27 cellular contexts compared by ENCODE assay signal in genomic region chr7:80991654-80992053, GRCh38.
"Had no signal": no experiment of that assay in that cellular context is flagged by ENCODE, and none has a peak within 500 bp of the region (broad histone marks: within the 10 kb centered on the region; RNA-seq: fewer than 3 reads in every experiment).

No MANE protein-coding gene starts in this region.

- ATAC-seq: esophagus mucosa; foreskin keratinocyte; gastroesophageal sphincter; heart left ventricle; left cardiac atrium; naive thymus-derived CD4-positive, alpha-beta T cell; right cardiac atrium; stimulated activated effector memory CD8-positive, alpha-beta T cell treated with anti-CD3 and anti-CD28 coated beads, Interleukin-12 subunit alpha, Interleukin-12 subunit beta, amount 100 ng/mL, for 72 hours had no signal

- DNase-seq: dorsolateral prefrontal cortex; effector CD4-positive, alpha-beta T cell; foreskin keratinocyte; heart left ventricle; kidney; left cardiac atrium; left ventricle myocardium inferior; mesendoderm; midbrain; naive thymus-derived CD4-positive, alpha-beta T cell; right cardiac atrium; small intestine; stimulated activated CD4-positive, alpha-beta T cell treated with anti-CD3 and anti-CD28 coated beads, Interleukin-12 subunit alpha, Interleukin-12 subunit beta, amount 100 ng/mL, for 4 hours; stimulated activated CD4-positive, alpha-beta T cell treated with anti-CD3 and anti-CD28 coated beads, Interleukin-2, amount 100 ng/mL, for 24 hours; stimulated activated CD4-positive, alpha-beta T cell treated with anti-CD3 and anti-CD28 coated beads, Interleukin-4, amount 100 ng/mL, for 24 hours; stimulated activated naive CD4-positive, alpha-beta T cell treated with Interleukin-2 at 50 U/mL for 16 hours; stomach; thyroid gland had no signal

- H3K79me2 ChIP-seq: hepatocyte had no signal

- H3K4me2 ChIP-seq: hepatocyte, neural progenitor cell had no signal

- H3K4me1 ChIP-seq: foreskin keratinocyte, gastroesophageal sphincter, heart left ventricle, left ventricle myocardium inferior, neural progenitor cell, prostate gland, stomach, thyroid gland, vagina had no signal

- FAIRE-seq: colon, kidney, small intestine had no signal

- H3K9ac ChIP-seq: neural progenitor cell had no signal

- H3K36me3 ChIP-seq: gastroesophageal sphincter, heart left ventricle, left ventricle myocardium inferior, neural progenitor cell, prostate gland, stomach, thyroid gland, vagina had no signal

- H2AFZ ChIP-seq: hepatocyte, neural progenitor cell had no signal

- H3K27ac ChIP-seq: dorsolateral prefrontal cortex, foreskin keratinocyte, gastroesophageal sphincter, heart left ventricle, hepatocyte, left ventricle myocardium inferior, neural progenitor cell, prostate gland, stomach, thyroid gland, vagina had no signal

- H3K4me3 ChIP-seq: dorsolateral prefrontal cortex, gastroesophageal sphincter, heart left ventricle, hepatocyte, left ventricle myocardium inferior, lung, neural progenitor cell, prostate gland, stomach, thyroid gland, vagina had no signal

- H3K27me3 ChIP-seq: dorsolateral prefrontal cortex, foreskin keratinocyte, gastroesophageal sphincter, heart left ventricle, hepatocyte, neural progenitor cell, stomach, thyroid gland, vagina had no signal

- H3K9me3 ChIP-seq: gastroesophageal sphincter, heart left ventricle, left ventricle myocardium inferior, prostate gland, stomach, thyroid gland, vagina had no signal
